ENCODE assay signal across 9 cellular contexts in the genomic region with DNA sequence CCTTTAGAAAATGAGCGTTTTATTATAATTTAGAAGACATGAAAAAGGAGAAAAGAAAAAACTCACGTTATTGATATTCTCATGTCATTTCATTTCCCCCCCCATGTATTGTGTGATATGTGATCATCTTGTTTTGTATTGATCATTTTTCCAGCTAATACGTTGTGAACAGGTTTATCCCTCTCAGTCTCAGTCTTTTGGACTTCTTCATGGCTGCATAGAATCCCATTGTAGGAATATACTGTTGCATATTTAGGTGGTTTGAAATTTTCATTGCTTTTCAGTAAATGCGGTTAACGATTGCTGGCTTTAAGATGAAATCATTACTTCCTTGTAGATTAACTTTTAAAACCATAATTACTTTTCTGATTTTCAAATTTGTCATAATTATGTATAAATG. TPM values are rescaled to one million over a fixed set of nuclear protein-coding genes. Genes with fewer than 3 reads are reported as not detected.
DNase-seq lines count a peak whose midpoint lies in the region; ATAC-seq, FAIRE-seq and TF ChIP-seq lines count a peak whose summit lies in the region.
"Had no signal": no experiment of that assay in that cellular context is flagged by ENCODE, and none has a peak within 500 bp of the region (broad histone marks: within the 10 kb centered on the region; RNA-seq: fewer than 3 reads in every experiment).

No MANE protein-coding gene starts in this region.

- peak overlapping the region; percentile 71 to 94 (median 81) for H3K4me3 ChIP-seq in heart left ventricle
- H3K4me3 ChIP-seq in K562, result peak overlapping the region; percentile 71
- H3K4me3 ChIP-seq in mesodermal cell (ENCODE audit: extremely low read depth, insufficient read depth, low read length, poor library complexity, severe bottlenecking), result peak overlapping the region; percentile 87
- H3K4me3 ChIP-seq in vagina, result peak overlapping the region; percentile 73 to 74

- no peaks in the 10 kb centered on the region for H3K27me3 ChIP-seq in heart left ventricle
- no peaks in the 10 kb centered on the region for H3K27me3 ChIP-seq in K562 (ENCODE audit: control insufficient read depth in 2 of 2, insufficient read depth in 2 of 2, low read length in 2 of 2)
- H3K27me3 ChIP-seq in vagina, result no peaks in the 10 kb centered on the region

- H3K36me3 ChIP-seq in heart left ventricle, result peaks cover 0 to 36% (median 32%) of the 10 kb centered on the region in 9 donors
- H3K36me3 ChIP-seq in K562 (ENCODE audit: control insufficient read depth, insufficient read depth, low read length), result peaks cover 60% of the 10 kb centered on the region
- H3K36me3 ChIP-seq in mesodermal cell (ENCODE audit: control insufficient read depth, insufficient read depth, low read length), result peaks cover 33% of the 10 kb centered on the region
- H3K36me3 ChIP-seq in vagina, result peaks cover 0 to 12% of the 10 kb centered on the region in 2 donors

- WGBS in heart left ventricle, 4 donors, result 5 to 10% (median 8%) methylated on average over 5 of the region's 5 CpGs
- WGBS in K562 (ENCODE audit: insufficient coverage, low coverage, missing lambda C conversion rate), result 3% methylated on average over 5 of the region's 5 CpGs
- WGBS in mesodermal cell (ENCODE audit: insufficient coverage in 2 of 2), 2 experiments, result 0% methylated on average over 1 of the region's 5 CpGs; no CpG with 5 or more reads in 1 of the 2 experiments

- peaks cover 17% of the 10 kb centered on the region for H4K20me1 ChIP-seq in K562 (replicated peaks; ENCODE audit: control insufficient read depth, insufficient read depth, low read length)

- TF ChIP-seq POLR2A in heart left ventricle (IDR thresholded peaks at IDR 0.05) (no peak), K562 (conservative IDR thresholded peaks at IDR 0.05) (no peak), vagina (IDR thresholded peaks at IDR 0.05) (no peak)

- peaks cover 98% of the 10 kb centered on the region for H3K79me2 ChIP-seq in K562 (ENCODE audit: control insufficient read depth, insufficient read depth, low read length)

- no TSS peak for BruUV-seq in K562 (replicated peaks; lab: Mats Ljungman, UMichigan)

- no peak for FAIRE-seq in K562 (lab: Jason Lieb, UNC)

- H3K9me3 ChIP-seq in heart left ventricle, result no peaks in the 10 kb centered on the region
- no peaks in the 10 kb centered on the region; the same call in 1 of the 2 replicates for H3K9me3 ChIP-seq in K562 (replicated peaks; ENCODE audit: control insufficient read depth, insufficient read depth, low read depth, low read length)
- H3K9me3 ChIP-seq in mesodermal cell (ENCODE audit: control insufficient read depth, low read length), result no peaks in the 10 kb centered on the region
- no peaks in the 10 kb centered on the region for H3K9me3 ChIP-seq in vagina

- POLR2A ChIA-PET in K562 (lab: Yijun Ruan, JAX), result interaction anchor here (0.6 to 6.9 kb wide), 13 partner anchors 9 to 214 kb away, joined by 3 to 99 read pairs (median 4); a partner anchor contains a TSS

- H3K9ac ChIP-seq in K562 (ENCODE audit: insufficient read depth in 1 of 2, low read depth in 2 of 2, low read length in 2 of 2), result peak overlapping the region; percentile 2 to 98; a peak in 3 of 4 replicates

- intact Hi-C loops in heart left ventricle (cut with DNase I), result loop anchor here in 5 of 10 donors (5.0 to 10.0 kb wide), 5 partner anchors 43 to 67 kb away; a partner anchor contains a TSS
- intact Hi-C loops in Right ventricle myocardium superior (cut with DNase I), result no loop called here
- intact Hi-C loops in K562 (cut with micrococcal nuclease), result loop anchor here (5.0 kb wide), 3 partner anchors 142 to 348 kb away; a partner anchor contains a TSS
- intact Hi-C loops in vagina (cut with DNase I), result no loop called here

- ATAC-seq in heart left ventricle (no peak), Right ventricle myocardium superior (ENCODE audit: poor library complexity) (no peak), K562 (no peak), GM18520 (IDR thresholded peaks at IDR 0.05; ENCODE audit: unreplicated experiment) (no peak)

- peak overlapping the region; percentile 94 for H3K4me2 ChIP-seq in K562 (ENCODE audit: insufficient read depth, low read length)

- no peak for TF ChIP-seq EP300 in K562 (IDR thresholded peaks at IDR 0.05; ENCODE audit: low read length)

- DNase-seq in heart left ventricle (no peak), Right ventricle myocardium superior (no peak), K562 (ENCODE audit: extremely low read depth in 1 of 4, low spot score in 3 of 4) (no peak), vagina (ENCODE audit: extremely low spot score in 2 of 2) (no peak), NCI-H69 (lab: John Stamatoyannopoulos, UW) (no peak), DMS114 treated with DMSO at 0.1 percent for 48 hours (lab: John Stamatoyannopoulos, UW; ENCODE audit: unreplicated experiment) (no peak)
- DNase-seq: DMS79 had no signal

- peak overlapping the region in 6 of 12 donors; percentile 8 to 100 (median 99) for H3K27ac ChIP-seq in heart left ventricle
- peak overlapping the region; percentile 99 for H3K27ac ChIP-seq in K562 (ENCODE audit: extremely low read depth, low read depth, low read length)
- no peak overlapping the region for H3K27ac ChIP-seq in mesodermal cell (ENCODE audit: low read depth, low read length, severe bottlenecking)
- no peak overlapping the region for H3K27ac ChIP-seq in vagina

- TF ChIP-seq CTCF in heart left ventricle (IDR thresholded peaks at IDR 0.05) (no peak), K562 (IDR thresholded peaks at IDR 0.05 in 2 of 3, conservative IDR thresholded peaks at IDR 0.05 in 1 of 3; ENCODE audit: insufficient read depth in 2 of 3, low read depth in 1 of 3, low read length in 3 of 3) (no peak), vagina (IDR thresholded peaks at IDR 0.05) (no peak)

- no peaks in the 10 kb centered on the region for H3K9me1 ChIP-seq in K562 (ENCODE audit: control insufficient read depth, insufficient read depth, low read length)

- CTCF ChIA-PET in K562 (lab: Yijun Ruan, JAX; ENCODE audit: low intra/inter-chr PET ratio), result no interaction called here

- H2AFZ ChIP-seq in K562 (ENCODE audit: low read depth, low read length), result no peak overlapping the region

- in situ Hi-C loops in K562 (cut with MboI), result no loop called here

- peaks cover 3 to 56% (median 37%) of the 10 kb centered on the region in 12 donors for H3K4me1 ChIP-seq in heart left ventricle
- H3K4me1 ChIP-seq in K562 (replicated peaks in 1 of 2; ENCODE audit: control insufficient read depth in 2 of 2, insufficient read depth in 2 of 2, low read length in 2 of 2), result peaks cover 3 to 13% of the 10 kb centered on the region in 2 experiments; a peak in 3 of 5 replicates
- no peaks in the 10 kb centered on the region for H3K4me1 ChIP-seq in mesodermal cell (ENCODE audit: control insufficient read depth, insufficient read depth, low read length, poor library complexity, severe bottlenecking)
- peaks cover 32% of the 10 kb centered on the region for H3K4me1 ChIP-seq in vagina

- no peak for TF ChIP-seq RAD21 in K562 (CRISPR knock-in tag; conservative IDR thresholded peaks at IDR 0.05 in 1 of 2, IDR thresholded peaks at IDR 0.05 in 1 of 2)

RNA-seq across cellular contexts. Expression of a gene that starts 1.6 kb away (rescaled TPM):
- 100 to 1,000 TPM in 8 of 9 donors, 10 to 100 TPM in 1; 90.7 to 201 (median 134) TPM for total RNA-seq in heart left ventricle
- polyA plus RNA-seq in heart left ventricle, result 10 to 100 TPM; 78.0 to 99.6 TPM
- 123 TPM for total RNA-seq in Right ventricle myocardium superior
- total RNA-seq in K562 (2011; cell fraction: chromatin; rRNA removed; ENCODE audit: low replicate concordance), result 223 and 597 TPM in 2 replicates
- 107 and 150 TPM in 2 replicates for total RNA-seq in K562 (2011; cell fraction: nucleolus; rRNA removed)
- 253 and 349 TPM in 2 replicates for total RNA-seq in K562 (2011; cell fraction: nucleoplasm; rRNA removed)
- 126 and 185 TPM in 2 replicates for total RNA-seq in K562 (2014; rRNA removed)
- total RNA-seq in K562 (2014; rRNA removed; fragmentation: Illumina TruSeq; extraction: Trizol), result 142 and 149 TPM in 2 replicates
- total RNA-seq in K562 (2015; rRNA removed; fragmentation: Illumina TruSeq; extraction: Trizol), result 120 and 149 TPM in 2 replicates
- total RNA-seq in K562 (2021), result 242 and 259 TPM in 2 replicates
- 99.1 and 105 TPM in 2 replicates for polyA plus RNA-seq in K562 (2011; rRNA removed)
- polyA plus RNA-seq in K562 (2011; cell fraction: cytosol; rRNA removed), result 88.2 and 117 TPM in 2 replicates
- 255 and 309 TPM in 2 replicates for polyA plus RNA-seq in K562 (2011; cell fraction: nucleus; rRNA removed)
- 146 and 246 TPM in 2 replicates for polyA plus RNA-seq in K562 (2012)
- polyA plus RNA-seq in K562 (2014; fragmentation: Illumina TruSeq; extraction: Trizol), result 173 and 203 TPM in 2 replicates
- polyA plus RNA-seq in K562 (2014; fragmentation: Nextera tagmentation; extraction: Ambion mirVana), result 100 to 1,000 TPM; 195 to 742 TPM
- 97.6 and 187 TPM in 2 replicates for polyA plus RNA-seq in K562 (2014; rRNA removed)
- polyA minus RNA-seq in K562 (2011; rRNA and poly(A)+ RNA removed), result 241 and 277 TPM in 2 replicates
- 183 and 187 TPM in 2 replicates for polyA minus RNA-seq in K562 (2011; cell fraction: cytosol; rRNA and poly(A)+ RNA removed)
- polyA minus RNA-seq in K562 (2011; cell fraction: nucleus; rRNA and poly(A)+ RNA removed), result 121 and 212 TPM in 2 replicates
- polyA plus RNA-seq in mesodermal cell (2013, experiment 1 of 2), result 159 TPM
- 149 TPM for polyA plus RNA-seq in mesodermal cell (2013, experiment 2 of 2)
- 212 TPM for total RNA-seq in vagina

RNA-seq across cellular contexts. Expression of a gene that starts 2.5 kb away (rescaled TPM):
- 10 to 100 TPM; 35.7 to 53.1 (median 40.7) TPM for total RNA-seq in heart left ventricle
- 10 to 100 TPM in 1 of 2 donors, 1 to 10 TPM in 1; 9.0 to 48.6 TPM for polyA plus RNA-seq in heart left ventricle
- total RNA-seq in Right ventricle myocardium superior, result 38.0 TPM
- 282 and 575 TPM in 2 replicates for total RNA-seq in K562 (2011; cell fraction: chromatin; rRNA removed; ENCODE audit: low replicate concordance)
- total RNA-seq in K562 (2011; cell fraction: nucleolus; rRNA removed), result 120 and 142 TPM in 2 replicates
- total RNA-seq in K562 (2011; cell fraction: nucleoplasm; rRNA removed), result 254 and 330 TPM in 2 replicates
- 260 and 356 TPM in 2 replicates for total RNA-seq in K562 (2014; rRNA removed)
- 349 and 398 TPM in 2 replicates for total RNA-seq in K562 (2014; rRNA removed; fragmentation: Illumina TruSeq; extraction: Trizol)
- 258 and 267 TPM in 2 replicates for total RNA-seq in K562 (2015; rRNA removed; fragmentation: Illumina TruSeq; extraction: Trizol)
- 396 and 415 TPM in 2 replicates for total RNA-seq in K562 (2021)
- 100 and 141 TPM in 2 replicates for polyA plus RNA-seq in K562 (2011; rRNA removed)
- polyA plus RNA-seq in K562 (2011; cell fraction: cytosol; rRNA removed), result 41.9 and 69.4 TPM in 2 replicates
- polyA plus RNA-seq in K562 (2011; cell fraction: nucleus; rRNA removed), result 111 and 125 TPM in 2 replicates
- polyA plus RNA-seq in K562 (2012), result 155 and 181 TPM in 2 replicates
- 409 and 429 TPM in 2 replicates for polyA plus RNA-seq in K562 (2014; fragmentation: Illumina TruSeq; extraction: Trizol)
- 100 to 1,000 TPM; 276 to 387 TPM for polyA plus RNA-seq in K562 (2014; fragmentation: Nextera tagmentation; extraction: Ambion mirVana)
- polyA plus RNA-seq in K562 (2014; rRNA removed), result 230 and 236 TPM in 2 replicates
- polyA minus RNA-seq in K562 (2011; rRNA and poly(A)+ RNA removed), result 152 and 154 TPM in 2 replicates
- polyA minus RNA-seq in K562 (2011; cell fraction: cytosol; rRNA and poly(A)+ RNA removed), result 92.6 and 125 TPM in 2 replicates
- polyA minus RNA-seq in K562 (2011; cell fraction: nucleus; rRNA and poly(A)+ RNA removed), result 83.7 and 168 TPM in 2 replicates
- polyA plus RNA-seq in mesodermal cell (2013, experiment 1 of 2), result 82.2 TPM
- polyA plus RNA-seq in mesodermal cell (2013, experiment 2 of 2), result 67.0 TPM
- total RNA-seq in vagina, result 47.6 TPM

RNA-seq across cellular contexts. Expression of a gene that starts 44.0 kb away (rescaled TPM):
- total RNA-seq in heart left ventricle, result 1 to 10 TPM; 4.0 to 9.3 (median 5.4) TPM
- polyA plus RNA-seq in heart left ventricle, result 10 to 100 TPM in 1 of 2 donors, 1 to 10 TPM in 1; 5.8 to 18.6 TPM
- 5.1 TPM for total RNA-seq in Right ventricle myocardium superior
- total RNA-seq in K562 (2011; cell fraction: chromatin; rRNA removed; ENCODE audit: low replicate concordance), result 58.1 and 105 TPM in 2 replicates
- total RNA-seq in K562 (2011; cell fraction: nucleolus; rRNA removed), result 39.5 and 39.6 TPM in 2 replicates
- 51.0 and 57.4 TPM in 2 replicates for total RNA-seq in K562 (2011; cell fraction: nucleoplasm; rRNA removed)
- total RNA-seq in K562 (2014; rRNA removed), result 56.5 and 62.6 TPM in 2 replicates
- 91.0 and 91.4 TPM in 2 replicates for total RNA-seq in K562 (2014; rRNA removed; fragmentation: Illumina TruSeq; extraction: Trizol)
- total RNA-seq in K562 (2015; rRNA removed; fragmentation: Illumina TruSeq; extraction: Trizol), result 72.4 and 72.6 TPM in 2 replicates
- total RNA-seq in K562 (2021), result 53.0 and 54.1 TPM in 2 replicates
- 114 and 124 TPM in 2 replicates for polyA plus RNA-seq in K562 (2011; rRNA removed)
- 47.7 and 55.4 TPM in 2 replicates for polyA plus RNA-seq in K562 (2011; cell fraction: cytosol; rRNA removed)
- 75.8 and 110 TPM in 2 replicates for polyA plus RNA-seq in K562 (2011; cell fraction: nucleus; rRNA removed)
- 71.9 and 112 TPM in 2 replicates for polyA plus RNA-seq in K562 (2012)
- polyA plus RNA-seq in K562 (2014; fragmentation: Illumina TruSeq; extraction: Trizol), result 75.8 and 80.1 TPM in 2 replicates
- 10 to 100 TPM; 26.7 to 30.6 TPM for polyA plus RNA-seq in K562 (2014; fragmentation: Nextera tagmentation; extraction: Ambion mirVana)
- 61.4 and 68.9 TPM in 2 replicates for polyA plus RNA-seq in K562 (2014; rRNA removed)
- 102 and 112 TPM in 2 replicates for polyA minus RNA-seq in K562 (2011; rRNA and poly(A)+ RNA removed)
- polyA minus RNA-seq in K562 (2011; cell fraction: cytosol; rRNA and poly(A)+ RNA removed), result 31.9 and 51.6 TPM in 2 replicates
- polyA minus RNA-seq in K562 (2011; cell fraction: nucleus; rRNA and poly(A)+ RNA removed), result 21.3 and 41.1 TPM in 2 replicates
- polyA plus RNA-seq in mesodermal cell (2013, experiment 1 of 2), result 37.0 TPM
- polyA plus RNA-seq in mesodermal cell (2013, experiment 2 of 2), result 37.2 TPM
- total RNA-seq in vagina, result 10.3 TPM

RNA-seq across cellular contexts. Expression of a gene that starts 52.9 kb away (rescaled TPM):
- total RNA-seq in heart left ventricle (10 to 100 TPM in 1 of 9 donors, 1 to 10 TPM in 8; 2.5 to 10.3 (median 6.6) TPM), Right ventricle myocardium superior (5.7 TPM), K562 (2014; rRNA removed) (0.53 and 1.6 TPM in 2 replicates), K562 (2014; rRNA removed; fragmentation: Illumina TruSeq; extraction: Trizol) (1.1 and 1.4 TPM in 2 replicates), K562 (2015; rRNA removed; fragmentation: Illumina TruSeq; extraction: Trizol) (0.72 and 1.2 TPM in 2 replicates), K562 (2021) (0.49 and 0.82 TPM in 2 replicates), vagina (1.5 TPM)
- polyA plus RNA-seq in heart left ventricle (1 to 10 TPM; 3.1 to 5.8 TPM), K562 (2011; rRNA removed) (1.4 and 2.0 TPM in 2 replicates), K562 (2014; fragmentation: Illumina TruSeq; extraction: Trizol) (0.68 and 0.91 TPM in 2 replicates), K562 (2014; fragmentation: Nextera tagmentation; extraction: Ambion mirVana) (under 1 TPM; 0.75 to 0.92 TPM), K562 (2014; rRNA removed) (1.3 and 2.5 TPM in 2 replicates)
- 1.8 and 5.7 TPM in 2 replicates for total RNA-seq in K562 (2011; cell fraction: chromatin; rRNA removed; ENCODE audit: low replicate concordance)
- 1.7 and 2.5 TPM in 2 replicates for total RNA-seq in K562 (2011; cell fraction: nucleolus; rRNA removed)
- total RNA-seq in K562 (2011; cell fraction: nucleoplasm; rRNA removed), result 1.8 and 2.3 TPM in 2 replicates
- 0.24 and 0.29 TPM in 2 replicates for polyA plus RNA-seq in K562 (2011; cell fraction: cytosol; rRNA removed)
- 0.43 and 0.44 TPM in 2 replicates for polyA plus RNA-seq in K562 (2011; cell fraction: nucleus; rRNA removed)
- polyA plus RNA-seq in K562 (2012), result 0.39 and 0.74 TPM in 2 replicates
- polyA minus RNA-seq in K562 (2011; rRNA and poly(A)+ RNA removed), result 1.7 and 3.1 TPM in 2 replicates
- 0.48 TPM in 1 of 2 replicates, not detected in the other for polyA minus RNA-seq in K562 (2011; cell fraction: cytosol; rRNA and poly(A)+ RNA removed)
- 1.1 and 2.6 TPM in 2 replicates for polyA minus RNA-seq in K562 (2011; cell fraction: nucleus; rRNA and poly(A)+ RNA removed)
- polyA plus RNA-seq in mesodermal cell (2013, experiment 1 of 2), result 1.7 TPM
- 3.1 TPM for polyA plus RNA-seq in mesodermal cell (2013, experiment 2 of 2)
